Comparison of ENCODE assay signal across 1 cellular context in the genomic region with DNA sequence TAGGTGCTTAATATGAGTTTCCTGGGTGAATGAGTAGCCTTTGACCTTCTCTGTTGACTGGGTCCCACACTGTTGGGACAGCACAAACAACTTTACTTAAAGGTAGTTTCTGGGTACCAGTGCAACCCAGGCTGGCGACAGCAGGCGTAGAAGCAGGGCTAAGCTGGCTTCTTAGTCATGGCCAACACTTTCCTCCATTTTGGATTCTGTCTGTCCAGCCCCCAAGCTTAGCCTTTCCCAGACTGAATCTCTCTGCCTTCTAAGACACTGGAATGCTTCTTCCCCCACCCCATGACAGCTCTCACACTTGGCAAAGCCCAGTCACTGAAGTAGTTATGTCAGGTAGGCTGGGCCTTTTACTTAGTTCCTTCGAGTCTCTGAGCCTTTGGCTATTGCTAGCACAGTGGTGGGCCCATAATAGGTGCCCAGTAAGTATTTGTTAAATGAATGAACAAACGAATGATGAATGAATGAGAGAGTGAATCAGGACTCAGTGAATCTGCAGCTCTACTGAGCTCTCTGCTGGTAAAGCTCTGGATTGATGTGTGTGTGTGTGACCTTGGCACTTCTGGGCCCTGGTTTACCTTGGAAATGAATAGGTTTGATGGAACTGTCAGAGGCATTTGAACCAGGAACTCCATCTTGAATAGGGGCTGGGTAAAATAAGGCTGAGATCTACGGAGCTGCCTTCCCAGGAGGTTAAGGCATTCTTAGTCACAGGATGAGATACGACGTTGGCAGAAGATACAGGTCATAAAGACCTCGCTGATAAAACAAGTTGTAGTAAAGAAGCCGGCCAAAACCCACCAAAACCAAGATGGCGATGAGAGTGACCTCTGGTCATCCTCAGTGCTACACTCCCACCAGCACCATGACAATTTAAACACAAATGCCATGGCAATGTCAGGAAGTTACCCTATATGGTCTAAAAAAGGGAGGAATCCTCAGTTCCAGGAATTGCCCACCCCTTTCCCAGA.
TF ChIP-seq lines count a peak whose summit lies in the region.

No MANE protein-coding gene starts in this region.

TF ChIP-seq in K562, 482 proteins besides CTCF, POLR2A, EP300 and RAD21 (continued from another document and continues in another):
- TF ChIP-seq RREB1 (CRISPR knock-in tag; IDR thresholded peaks at IDR 0.05) (peak; percentile 38; the same call in 1 of the 2 replicates), HNRNPUL1 (IDR thresholded peaks at IDR 0.05; ENCODE audit: low read length) (no peak), MEF2A (IDR thresholded peaks at IDR 0.05; ENCODE audit: control insufficient read depth, low read depth, low read length) (no peak), RFX7 (CRISPR knock-in tag; IDR thresholded peaks at IDR 0.05) (peak; percentile 76; the same call in 1 of the 2 replicates), KLF16 (IDR thresholded peaks at IDR 0.05) (peak; percentile 63; the same call in 1 of the 2 replicates), MAZ (CRISPR knock-in tag; conservative IDR thresholded peaks at IDR 0.05 in 1 of 2, IDR thresholded peaks at IDR 0.05 in 1 of 2) (peak in 1 of 2 experiments; percentile 46; a peak in 1 of 4 replicates), DMBX1 (CRISPR knock-in tag; IDR thresholded peaks at IDR 0.05; ENCODE audit: borderline replicate concordance) (peak; percentile 82), ETV5 (CRISPR knock-in tag; IDR thresholded peaks at IDR 0.05; ENCODE audit: low read depth) (0 out of 2 replicates have a peak, but pooled peaks have one; percentile 53), ZNF696 (CRISPR knock-in tag; conservative IDR thresholded peaks at IDR 0.05) (no peak), DDX20 (tag; IDR thresholded peaks at IDR 0.05; ENCODE audit: low read depth) (peak; percentile 86), ZFP36 (IDR thresholded peaks at IDR 0.05; ENCODE audit: low read depth, low read length, partially characterized antibody) (peak; percentile 16), ZNF197 (CRISPR knock-in tag; IDR thresholded peaks at IDR 0.05; ENCODE audit: low read depth) (peak; percentile 93), FOXO4 (CRISPR knock-in tag; IDR thresholded peaks at IDR 0.05) (no peak), FOXA3 (CRISPR knock-in tag; conservative IDR thresholded peaks at IDR 0.05 in 1 of 2, IDR thresholded peaks at IDR 0.05 in 1 of 2) (no peak), ZBTB26 (CRISPR knock-in tag; IDR thresholded peaks at IDR 0.05) (peak; percentile 66; the same call in 1 of the 2 replicates), ZBTB33 (CRISPR knock-in tag; IDR thresholded peaks at IDR 0.05) (no peak), NCOA6 (IDR thresholded peaks at IDR 0.05) (no peak), CREM (IDR thresholded peaks at IDR 0.05; ENCODE audit: low read depth) (peak; percentile 38), ZNF583 (CRISPR knock-in tag; IDR thresholded peaks at IDR 0.05) (peak; percentile 87), ZNF436 (CRISPR knock-in tag; IDR thresholded peaks at IDR 0.05) (no peak), GTF2E2 (tag; IDR thresholded peaks at IDR 0.05) (0 out of 2 replicates have a peak, but pooled peaks have one; percentile 13), NR4A1 (CRISPR knock-in tag; IDR thresholded peaks at IDR 0.05) (peak; percentile 74), NR4A1 (tag; IDR thresholded peaks at IDR 0.05) (no peak), ZNF408 (CRISPR knock-in tag; IDR thresholded peaks at IDR 0.05; ENCODE audit: low read depth) (no peak), STAT5A (IDR thresholded peaks at IDR 0.05; ENCODE audit: borderline replicate concordance, low read length) (peak; percentile 91), SRSF7 (optimal IDR thresholded peaks at IDR 0.05; ENCODE audit: low read depth, low read length) (no peak), HDAC3 (IDR thresholded peaks at IDR 0.05; ENCODE audit: borderline replicate concordance, partially characterized antibody) (peak; percentile 22), SRF (CRISPR knock-in tag; IDR thresholded peaks at IDR 0.05) (peak; percentile 97 to 99), SMARCA4 (IDR thresholded peaks at IDR 0.05) (0 out of 2 replicates have a peak, but pooled peaks have one; percentile 33), ZNF589 (CRISPR knock-in tag; IDR thresholded peaks at IDR 0.05; ENCODE audit: low read depth) (peak; percentile 86), ZNF561 (CRISPR knock-in tag; conservative IDR thresholded peaks at IDR 0.05) (no peak), HOMEZ (CRISPR knock-in tag; IDR thresholded peaks at IDR 0.05) (no peak), ZNF75A (CRISPR knock-in tag; IDR thresholded peaks at IDR 0.05) (no peak)
- TF ChIP-seq, protein P1, sequence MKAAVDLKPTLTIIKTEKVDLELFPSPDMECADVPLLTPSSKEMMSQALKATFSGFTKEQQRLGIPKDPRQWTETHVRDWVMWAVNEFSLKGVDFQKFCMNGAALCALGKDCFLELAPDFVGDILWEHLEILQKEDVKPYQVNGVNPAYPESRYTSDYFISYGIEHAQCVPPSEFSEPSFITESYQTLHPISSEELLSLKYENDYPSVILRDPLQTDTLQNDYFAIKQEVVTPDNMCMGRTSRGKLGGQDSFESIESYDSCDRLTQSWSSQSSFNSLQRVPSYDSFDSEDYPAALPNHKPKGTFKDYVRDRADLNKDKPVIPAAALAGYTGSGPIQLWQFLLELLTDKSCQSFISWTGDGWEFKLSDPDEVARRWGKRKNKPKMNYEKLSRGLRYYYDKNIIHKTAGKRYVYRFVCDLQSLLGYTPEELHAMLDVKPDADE (conservative IDR thresholded peaks at IDR 0.05; ENCODE audit: control insufficient read depth, low read depth, low read length) = no peak
- TF ChIP-seq, protein P2, sequence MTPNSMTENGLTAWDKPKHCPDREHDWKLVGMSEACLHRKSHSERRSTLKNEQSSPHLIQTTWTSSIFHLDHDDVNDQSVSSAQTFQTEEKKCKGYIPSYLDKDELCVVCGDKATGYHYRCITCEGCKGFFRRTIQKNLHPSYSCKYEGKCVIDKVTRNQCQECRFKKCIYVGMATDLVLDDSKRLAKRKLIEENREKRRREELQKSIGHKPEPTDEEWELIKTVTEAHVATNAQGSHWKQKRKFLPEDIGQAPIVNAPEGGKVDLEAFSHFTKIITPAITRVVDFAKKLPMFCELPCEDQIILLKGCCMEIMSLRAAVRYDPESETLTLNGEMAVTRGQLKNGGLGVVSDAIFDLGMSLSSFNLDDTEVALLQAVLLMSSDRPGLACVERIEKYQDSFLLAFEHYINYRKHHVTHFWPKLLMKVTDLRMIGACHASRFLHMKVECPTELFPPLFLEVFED (CRISPR knock-in tag; conservative IDR thresholded peaks at IDR 0.05) = peak; percentile 96
